9 cellular contexts compared by ENCODE assay signal in the genomic region with DNA sequence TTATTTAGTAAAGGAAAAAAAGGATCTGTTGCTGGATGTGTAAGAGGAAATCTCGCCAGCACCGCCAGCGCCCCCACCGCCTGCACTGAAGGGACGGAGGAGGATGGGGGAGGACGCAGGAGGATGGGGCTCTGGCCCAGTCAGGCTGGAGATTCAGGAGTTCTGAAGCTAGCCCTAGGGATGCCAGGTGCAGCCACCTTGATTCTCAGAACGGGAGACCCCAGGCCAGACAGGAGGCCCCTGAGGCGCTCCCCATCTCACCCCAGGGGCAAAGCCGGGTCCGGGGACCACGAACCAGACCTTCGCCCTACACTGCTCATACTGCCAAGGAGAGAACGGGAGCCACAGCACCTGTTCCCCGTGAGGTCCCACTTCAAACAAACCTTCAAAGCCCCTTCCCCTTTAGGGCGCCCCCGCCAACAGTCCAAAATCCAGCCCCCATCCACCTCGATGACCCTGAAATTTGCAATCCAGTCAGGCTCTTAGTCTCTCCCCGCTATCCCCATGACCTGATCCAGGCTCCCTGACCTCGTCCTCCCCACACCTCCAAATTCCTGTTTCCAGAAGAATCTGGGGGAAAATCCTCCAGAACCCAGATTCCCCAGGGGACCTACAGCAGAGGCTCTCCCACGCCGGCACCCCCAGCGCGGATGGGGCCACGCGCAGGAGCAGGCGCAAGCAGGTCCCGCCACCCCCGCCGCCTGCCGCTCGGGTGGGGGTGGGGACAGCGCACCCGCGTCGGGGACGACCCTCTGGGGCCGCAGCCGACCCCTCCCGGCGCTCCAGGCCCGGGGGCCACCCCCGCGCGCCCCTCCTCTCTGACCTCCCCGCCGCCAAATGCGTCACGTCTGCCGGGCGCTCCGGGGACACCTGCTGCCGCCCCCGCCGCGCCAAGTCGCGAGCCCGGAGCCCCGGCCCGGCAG. TPM values are rescaled to one million over a fixed set of nuclear protein-coding genes. Genes with fewer than 3 reads are reported as not detected.
DNase-seq lines count a peak whose midpoint lies in the region; ATAC-seq and TF ChIP-seq lines count a peak whose summit lies in the region.
"Had no signal": no experiment of that assay in that cellular context is flagged by ENCODE, and none has a peak within 500 bp of the region (broad histone marks: within the 10 kb centered on the region; RNA-seq: fewer than 3 reads in every experiment).

No MANE protein-coding gene starts in this region.

- H3K4me2 ChIP-seq in osteoblast (ENCODE audit: insufficient read depth, low read length): no peak overlapping the region

- H3K36me3 ChIP-seq in MG63 (no peaks in the 10 kb centered on the region), endodermal cell (ENCODE audit: control insufficient read depth, insufficient read depth, low read length) (no peaks in the 10 kb centered on the region), osteoblast (ENCODE audit: insufficient read depth, low read length) (no peaks in the 10 kb centered on the region), uterus (no peaks in the 10 kb centered on the region)

- H3K4me1 ChIP-seq in endodermal cell (ENCODE audit: control insufficient read depth, insufficient read depth, low read length) (no peaks in the 10 kb centered on the region), osteoblast (ENCODE audit: insufficient read depth, low read length) (no peaks in the 10 kb centered on the region), uterus (peaks cover 0 to 5% of the 10 kb centered on the region in 2 donors)

- H3K9me3 Mint-ChIP-seq in endodermal cell: no peaks in the 10 kb centered on the region

- peaks cover 72% of the 10 kb centered on the region for H3K27me3 Mint-ChIP-seq in endodermal cell (ENCODE audit: insufficient read depth)

- ATAC-seq in HG03571 (IDR thresholded peaks at IDR 0.05; ENCODE audit: unreplicated experiment) (no peak), GM21515 (IDR thresholded peaks at IDR 0.05; ENCODE audit: unreplicated experiment) (no peak)
- ATAC-seq: K562 had no signal

- H3K79me2 ChIP-seq in osteoblast (ENCODE audit: insufficient read depth, low read length): no peaks in the 10 kb centered on the region

- H3K4me3 Mint-ChIP-seq in endodermal cell: peak overlapping the region; percentile 60

- H3K27ac Mint-ChIP-seq in endodermal cell: no peak overlapping the region

- H3K4me3 ChIP-seq in MG63 (peak overlapping the region; percentile 9; the same call in 1 of the 2 replicates), endodermal cell (ENCODE audit: low read length) (no peak overlapping the region), osteoblast (ENCODE audit: insufficient read depth, low read length) (no peak overlapping the region), uterus (no peak overlapping the region)
- H3K4me3 ChIP-seq: K562 had no signal

- H2AFZ ChIP-seq in osteoblast (ENCODE audit: low read length): no peak overlapping the region

- no peaks in the 10 kb centered on the region for H3K27me3 ChIP-seq in MG63
- peaks cover 76% of the 10 kb centered on the region for H3K27me3 ChIP-seq in endodermal cell (ENCODE audit: control insufficient read depth, insufficient read depth, low read length, poor library complexity, severe bottlenecking)
- H3K27me3 ChIP-seq in osteoblast (ENCODE audit: insufficient read depth, low read length): peaks cover 35% of the 10 kb centered on the region
- peaks cover 0 to 9% of the 10 kb centered on the region in 2 donors for H3K27me3 ChIP-seq in uterus

- TF ChIP-seq POLR2A in uterus (IDR thresholded peaks at IDR 0.05): no peak

- TF ChIP-seq CTCF in endodermal cell (conservative IDR thresholded peaks at IDR 0.05): no peak
- no peak for TF ChIP-seq CTCF in osteoblast (IDR thresholded peaks at IDR 0.05; ENCODE audit: extremely low read depth, low read depth, low read length)
- TF ChIP-seq CTCF in GM13977 (IDR thresholded peaks at IDR 0.05; ENCODE audit: extremely low read depth, insufficient read depth, missing control alignments): no peak
- TF ChIP-seq CTCF in uterus (IDR thresholded peaks at IDR 0.05): no peak

- no peak overlapping the region for H3K9ac ChIP-seq in endodermal cell (ENCODE audit: extremely low read depth, low read length, poor library complexity, severe bottlenecking)

- peak; percentile 14 for DNase-seq in ELR (ENCODE audit: low read depth)
- no peak for DNase-seq in MG63
- peak; percentile 53 for DNase-seq in endodermal cell
- DNase-seq in osteoblast (ENCODE audit: insufficient read length, low spot score, missing footprints): peak; percentile 41
- no peak for DNase-seq in GM13977 (ENCODE audit: low spot score)
- no peak for DNase-seq in uterus

- intact Hi-C loops in uterus (cut with DNase I; ENCODE audit: low total_unique reads): no loop called here

- 13 to 23% methylated on average over 17 to 60 of the region's 60 CpGs for WGBS in endodermal cell (ENCODE audit: insufficient coverage in 1 of 2, insufficient read length in 1 of 2), 2 experiments

- H3K27ac ChIP-seq in endodermal cell (ENCODE audit: low read depth, low read length) (no peak overlapping the region), osteoblast (ENCODE audit: low read depth, low read length) (no peak overlapping the region), uterus (no peak overlapping the region)

- in situ Hi-C loops in GM13977 (cut with MboI; ENCODE audit: low pct_unique_long_range_greater_than_20kb, low sequenced_read_pairs, unreplicated experiment): no loop called here

- peaks cover 7% of the 10 kb centered on the region for H3K4me1 Mint-ChIP-seq in endodermal cell

- H3K9me3 ChIP-seq in MG63 (no peaks in the 10 kb centered on the region), endodermal cell (ENCODE audit: control insufficient read depth, low read length) (no peaks in the 10 kb centered on the region), osteoblast (ENCODE audit: low read depth, low read length) (no peaks in the 10 kb centered on the region), uterus (no peaks in the 10 kb centered on the region)

- H4K20me1 ChIP-seq in osteoblast (ENCODE audit: insufficient read depth, low read length): no peaks in the 10 kb centered on the region

- H3K36me3 Mint-ChIP-seq in endodermal cell (ENCODE audit: low read depth): no peaks in the 10 kb centered on the region

RNA-seq across cellular contexts. Expression of a gene that starts 0.9 kb away (rescaled TPM):
- total RNA-seq in MG63 (2014; rRNA removed; shearing (Covaris generic); ENCODE audit: low replicate concordance): 0.54 and 2.0 TPM in 2 replicates
- total RNA-seq in endodermal cell (under 1 TPM in 1 of 2 donors, not detected in 1; 0.26 TPM), osteoblast (not detected in 2 replicates), uterus (1 to 10 TPM in 1 of 4 donors, under 1 TPM in 1, not detected in 2; 0.40 to 1.1 TPM)
- polyA plus RNA-seq in endodermal cell (2013, experiment 1 of 2): 0.32 TPM
- 1.6 TPM for polyA plus RNA-seq in endodermal cell (2013, experiment 2 of 2)

Comparison
In these comparisons a context has a peak if more than half of its experiments do, and no peak if none do; other contexts are left out.
1. DNase-seq: peak in ELR (single experiment), endodermal cell (single experiment) and osteoblast (single experiment); none in MG63 (single experiment), GM13977 (single experiment) and uterus (0 of 2).